Comparison of ENCODE assay signal across 1 cellular context in genomic region chr19:13906910-13907309, GRCh38.
TF ChIP-seq lines count a peak whose summit lies in the region.

No MANE protein-coding gene starts in this region.

TF ChIP-seq in H1, 55 proteins besides CTCF, POLR2A, EP300 and RAD21:
- TF ChIP-seq SUZ12 (IDR thresholded peaks at IDR 0.05; ENCODE audit: low read length), result no peak
- no peak for TF ChIP-seq MAFK (IDR thresholded peaks at IDR 0.05; ENCODE audit: low read depth, low read length)
- no peak for TF ChIP-seq SIRT6 (IDR thresholded peaks at IDR 0.05; ENCODE audit: low read length)
- no peak for TF ChIP-seq CHD1 (IDR thresholded peaks at IDR 0.05; ENCODE audit: low read depth, low read length)
- no peak for TF ChIP-seq HDAC2 (IDR thresholded peaks at IDR 0.05; ENCODE audit: borderline replicate concordance in 1 of 2, low read depth in 2 of 2, low read length in 2 of 2)
